ENCODE assay signal across 14 cellular contexts in the genomic region with DNA sequence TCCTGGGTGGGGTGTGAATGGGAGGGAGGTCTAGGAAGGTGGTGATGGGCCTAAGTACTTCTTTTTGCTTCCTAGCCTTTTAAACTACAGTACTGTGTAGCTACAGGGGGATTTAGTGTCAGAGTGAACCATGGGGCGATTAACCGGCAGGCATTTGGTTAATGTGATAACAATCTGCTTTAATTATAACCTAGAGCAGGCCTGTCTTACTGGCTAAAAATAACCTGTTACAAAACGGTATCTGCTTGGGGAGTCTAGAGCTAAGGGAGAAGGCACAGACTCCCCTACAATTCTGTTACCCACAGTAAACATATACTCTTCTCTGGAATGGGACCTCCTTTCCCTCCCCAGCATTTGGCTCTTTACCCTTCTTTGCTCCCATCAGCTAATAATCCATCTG.
A peak's percentile ranks its signal among the peaks of the same experiment; 100 is the strongest.
DNase-seq lines count a peak whose midpoint lies in the region; ATAC-seq and TF ChIP-seq lines count a peak whose summit lies in the region.
"Had no signal": no experiment of that assay in that cellular context is flagged by ENCODE, and none has a peak within 500 bp of the region (broad histone marks: within the 10 kb centered on the region; RNA-seq: fewer than 3 reads in every experiment).

No MANE protein-coding gene starts in this region.

- POLR2A ChIA-PET in naive thymus-derived CD8-positive, alpha-beta T cell (lab: Charles Lee) = interaction anchor here (0.6 kb wide), 1 partner anchor 64 kb away, joined by 3 read pairs; no protein-coding TSS in a partner anchor

- no peaks in the 10 kb centered on the region for H3K9me3 Mint-ChIP-seq in naive thymus-derived CD8-positive, alpha-beta T cell
- H3K9me3 Mint-ChIP-seq: activated naive CD4-positive, alpha-beta T cell treated with anti-CD3 and anti-CD28 coated beads, Interleukin-2, amount 10 ng/mL, durations not matched to agents 7 days and 5 days had no signal

- no peak for TF ChIP-seq POLR2A in heart left ventricle (IDR thresholded peaks at IDR 0.05)

- DNase-seq in heart left ventricle (no peak), cardiac septum (ENCODE audit: low spot score) (no peak), tibial artery (no peak), inferior parietal cortex (ENCODE audit: extremely low spot score) (no peak), CD1c-positive myeloid dendritic cell (ENCODE audit: extremely low spot score) (no peak)
- no peak for DNase-seq in naive thymus-derived CD8-positive, alpha-beta T cell
- DNase-seq: activated naive CD4-positive, alpha-beta T cell treated with anti-CD3 and anti-CD28 coated beads, Interleukin-2, amount 10 ng/mL, durations not matched to agents 7 days and 5 days; kidney; NCI-H1694 treated with DMSO at 0.1 percent for 48 hours; NCI-H524; PC-9; stimulated activated CD8-positive, alpha-beta memory T cell treated with anti-CD3 and anti-CD28 coated beads, Interleukin-4, amount 100 ng/mL, for 48 hours had no signal

- ATAC-seq in heart left ventricle (no peak), GM19467 (IDR thresholded peaks at IDR 0.05; ENCODE audit: unreplicated experiment) (no peak)
- ATAC-seq in naive thymus-derived CD8-positive, alpha-beta T cell = no peak

- H3K36me3 Mint-ChIP-seq in naive thymus-derived CD8-positive, alpha-beta T cell = peaks cover 0 to 78% (median 1%) of the 10 kb centered on the region in 3 donors

- no peaks in the 10 kb centered on the region for H3K27me3 ChIP-seq in heart left ventricle
- H3K27me3 ChIP-seq in tibial artery = no peaks in the 10 kb centered on the region

- TF ChIP-seq CTCF in heart left ventricle (IDR thresholded peaks at IDR 0.05) (no peak), tibial artery (IDR thresholded peaks at IDR 0.05) (no peak)

- H3K36me3 ChIP-seq in heart left ventricle (peaks cover 3 to 92% (median 79%) of the 10 kb centered on the region in 9 donors), tibial artery (peaks cover 39 to 72% (median 40%) of the 10 kb centered on the region in 3 donors)

- WGBS in heart left ventricle, 4 donors = 34 to 49% (median 37%) methylated on average over 3 of the region's 3 CpGs

- intact Hi-C loops in heart left ventricle (cut with DNase I) = no loop called here
- intact Hi-C loops in cardiac septum (cut with DNase I) = no loop called here
- intact Hi-C loops in tibial artery (cut with DNase I; ENCODE audit: low total_unique reads) = loop anchor here (10.0 kb wide), 1 partner anchor 215 kb away; no protein-coding TSS in a partner anchor

- peaks cover 0 to 1% (median 0%) of the 10 kb centered on the region in 5 donors for H3K27me3 Mint-ChIP-seq in naive thymus-derived CD8-positive, alpha-beta T cell
- H3K27me3 Mint-ChIP-seq: activated naive CD4-positive, alpha-beta T cell treated with anti-CD3 and anti-CD28 coated beads, Interleukin-2, amount 10 ng/mL, durations not matched to agents 7 days and 5 days had no signal

- H3K4me3 ChIP-seq in heart left ventricle (no peak overlapping the region), tibial artery (no peak overlapping the region)
- H3K4me3 ChIP-seq: PC-9 had no signal

- peak overlapping the region in 6 of 10 donors; percentile 35 to 86 (median 84) for H3K27ac Mint-ChIP-seq in naive thymus-derived CD8-positive, alpha-beta T cell
- H3K27ac Mint-ChIP-seq: activated naive CD4-positive, alpha-beta T cell treated with anti-CD3 and anti-CD28 coated beads, Interleukin-2, amount 10 ng/mL, durations not matched to agents 7 days and 5 days had no signal

- H3K9me3 ChIP-seq in heart left ventricle (no peaks in the 10 kb centered on the region), tibial artery (no peaks in the 10 kb centered on the region)

- peaks cover 17 to 35% (median 25%) of the 10 kb centered on the region in 4 donors for H3K4me1 Mint-ChIP-seq in naive thymus-derived CD8-positive, alpha-beta T cell
- H3K4me1 Mint-ChIP-seq: activated naive CD4-positive, alpha-beta T cell treated with anti-CD3 and anti-CD28 coated beads, Interleukin-2, amount 10 ng/mL, durations not matched to agents 7 days and 5 days had no signal

- no peak overlapping the region for H3K4me3 Mint-ChIP-seq in naive thymus-derived CD8-positive, alpha-beta T cell
- H3K4me3 Mint-ChIP-seq: activated naive CD4-positive, alpha-beta T cell treated with anti-CD3 and anti-CD28 coated beads, Interleukin-2, amount 10 ng/mL, durations not matched to agents 7 days and 5 days had no signal

- H3K4me1 ChIP-seq in heart left ventricle = peaks cover 6 to 80% (median 63%) of the 10 kb centered on the region in 12 donors
- H3K4me1 ChIP-seq in tibial artery = peaks cover 0 to 66% (median 41%) of the 10 kb centered on the region in 4 donors

- H3K27ac ChIP-seq in heart left ventricle = peak overlapping the region; percentile 31 to 94 (median 68)
- H3K27ac ChIP-seq in cingulate gyrus (ENCODE audit: low read depth, low read length) = peak overlapping the region; percentile 34
- H3K27ac ChIP-seq in tibial artery = peak overlapping the region; percentile 30 to 66
- H3K27ac ChIP-seq: PC-9 had no signal
